Comparison of ENCODE assay signal across 30 cellular contexts in the genomic region with DNA sequence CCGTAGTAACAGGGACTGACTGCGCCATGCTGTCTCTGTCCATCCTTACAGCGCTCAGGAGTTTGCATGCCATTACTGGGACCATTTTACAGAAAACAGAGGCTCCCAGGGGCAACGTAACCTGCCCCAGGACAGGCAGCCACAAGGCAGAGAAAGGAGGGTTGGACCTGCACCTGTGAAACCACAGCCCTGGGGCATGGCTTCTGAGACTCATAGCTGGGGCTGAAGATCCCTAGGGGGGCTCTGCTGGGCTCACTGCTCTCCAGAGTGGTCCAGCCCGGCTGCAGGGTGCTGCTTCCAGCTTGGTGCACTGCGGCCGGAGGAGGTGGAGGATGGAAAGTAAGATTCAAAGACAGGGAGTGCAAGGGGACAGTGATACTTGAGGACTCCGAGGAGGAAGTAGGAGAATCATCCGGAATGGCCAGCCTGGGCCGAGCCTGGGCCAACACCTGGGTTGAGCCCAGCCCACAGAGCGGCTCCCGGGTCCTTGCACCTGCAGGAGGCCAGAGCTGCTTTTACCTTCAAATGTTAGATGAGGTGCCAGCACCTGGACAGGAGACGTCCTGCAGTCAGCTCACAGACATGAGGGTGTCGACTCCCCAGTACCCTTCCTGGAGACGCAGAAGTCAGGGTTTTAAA.
DNase-seq lines count a peak whose midpoint lies in the region; ATAC-seq, FAIRE-seq and TF ChIP-seq lines count a peak whose summit lies in the region.
"Had no signal": no experiment of that assay in that cellular context is flagged by ENCODE, and none has a peak within 500 bp of the region (broad histone marks: within the 10 kb centered on the region; RNA-seq: fewer than 3 reads in every experiment).

No MANE protein-coding gene starts in this region.

- H3K27me3 ChIP-seq in HepG2 (ENCODE audit: control insufficient read depth in 1 of 2, insufficient read depth in 2 of 2, low read length in 2 of 2) = peaks cover 1 to 51% of the 10 kb centered on the region in 2 experiments; a peak in 4 of 5 replicates
- H3K27me3 ChIP-seq in SK-N-SH (ENCODE audit: insufficient read depth) = no peaks in the 10 kb centered on the region
- H3K27me3 ChIP-seq: cardiac muscle cell had no signal

- no peak for TF ChIP-seq POLR2A in HepG2 (IDR thresholded peaks at IDR 0.05; ENCODE audit: insufficient read depth in 1 of 2, low read depth in 2 of 2, low read length in 2 of 2)

- H3K9me3 ChIP-seq in HepG2 (ENCODE audit: low read length) (no peaks in the 10 kb centered on the region), mucosa of descending colon (no peaks in the 10 kb centered on the region), SK-N-SH (no peaks in the 10 kb centered on the region)
- H3K9me3 ChIP-seq: tibial nerve had no signal

- H3F3A ChIP-seq in SK-N-SH (replicated peaks; ENCODE audit: insufficient read depth) = no peaks in the 10 kb centered on the region

- H3K9me2 ChIP-seq in SK-N-SH = no peaks in the 10 kb centered on the region

- peaks cover 75% of the 10 kb centered on the region for H3K4me1 Mint-ChIP-seq in WTC11
- H3K4me1 Mint-ChIP-seq: activated naive CD8-positive, alpha-beta T cell treated with anti-CD3 and anti-CD28 coated beads for 36 hours; CD4-positive, CD25-positive, alpha-beta regulatory T cell; stimulated activated effector memory CD8-positive, alpha-beta T cell treated with anti-CD3 and anti-CD28 coated beads, Interleukin-12 subunit alpha, Interleukin-12 subunit beta, amount 100 ng/mL, for 72 hours had no signal

- no peak overlapping the region for H3K4me3 Mint-ChIP-seq in WTC11
- H3K4me3 Mint-ChIP-seq: activated naive CD8-positive, alpha-beta T cell treated with anti-CD3 and anti-CD28 coated beads for 36 hours; CD4-positive, CD25-positive, alpha-beta regulatory T cell; effector memory CD8-positive, alpha-beta T cell; mesothelial cell of epicardium; naive B cell; stimulated activated effector memory CD8-positive, alpha-beta T cell treated with anti-CD3 and anti-CD28 coated beads, Interleukin-12 subunit alpha, Interleukin-12 subunit beta, amount 100 ng/mL, for 72 hours had no signal

- H3K36me3 Mint-ChIP-seq in WTC11 = no peaks in the 10 kb centered on the region
- H3K36me3 Mint-ChIP-seq: activated naive CD8-positive, alpha-beta T cell treated with anti-CD3 and anti-CD28 coated beads for 36 hours; CD4-positive, CD25-positive, alpha-beta regulatory T cell; mesothelial cell of epicardium; stimulated activated effector memory CD8-positive, alpha-beta T cell treated with anti-CD3 and anti-CD28 coated beads, Interleukin-12 subunit alpha, Interleukin-12 subunit beta, amount 100 ng/mL, for 72 hours had no signal

- intact Hi-C loops in HepG2 (cut with micrococcal nuclease; ENCODE audit: unreplicated experiment) = no loop called here
- intact Hi-C loops in mucosa of descending colon (cut with DNase I, micrococcal nuclease) = no loop called here

- TF ChIP-seq CTCF in WTC11 (IDR thresholded peaks at IDR 0.05) = no peak
- no peak for TF ChIP-seq CTCF in HepG2 (CRISPR knock-in tag; IDR thresholded peaks at IDR 0.05)
- no peak for TF ChIP-seq CTCF in mucosa of descending colon (IDR thresholded peaks at IDR 0.05)
- no peak for TF ChIP-seq CTCF in SK-N-SH (IDR thresholded peaks at IDR 0.05)

- H4K20me1 ChIP-seq in HepG2 (ENCODE audit: insufficient read depth, low read length) (no peaks in the 10 kb centered on the region), SK-N-SH (ENCODE audit: insufficient read depth) (no peaks in the 10 kb centered on the region)

- no peak for DNase-seq in HTR-8/SVneo (ENCODE audit: insufficient read length, low spot score)
- no peak for DNase-seq in WTC11 (ENCODE audit: low spot score)
- DNase-seq in HepG2 (ENCODE audit: low spot score) = no peak
- no peak for DNase-seq in NCI-H446 treated with DMSO at 0.1 percent for 48 hours (lab: John Stamatoyannopoulos, UW)
- no peak for DNase-seq in mucosa of descending colon
- no peak for DNase-seq in caudate nucleus (lab: John Stamatoyannopoulos, UW)
- DNase-seq in SK-N-SH = no peak
- DNase-seq: activated CD4-positive, alpha-beta T cell treated with anti-CD3 and anti-CD28 coated beads, Interleukin-2, amount 50 U/mL, for 1 hour; activated CD4-positive, CD25-positive, alpha-beta regulatory T cell; activated gamma-delta T cell; activated naive CD8-positive, alpha-beta T cell treated with anti-CD3 and anti-CD28 coated beads for 36 hours; activated T-cell treated with anti-CD3 and anti-CD28 coated beads, Interleukin-2, amount 50 U/mL, for 1 hour; anterior cingulate cortex; CD4-positive, CD25-positive, alpha-beta regulatory T cell; effector memory CD8-positive, alpha-beta T cell; naive B cell; NCI-H1092; NCI-H1694; NCI-H748 treated with DMSO at 0.1 percent for 48 hours; T-helper 1 cell had no signal

- H3K36me3 ChIP-seq in HepG2 (replicated peaks in 1 of 2; ENCODE audit: control insufficient read depth in 1 of 2, insufficient read depth in 2 of 2, low read length in 2 of 2) (no peaks in the 10 kb centered on the region), mucosa of descending colon (ENCODE audit: low read depth) (no peaks in the 10 kb centered on the region), SK-N-SH (replicated peaks in 1 of 2; ENCODE audit: control insufficient read depth in 1 of 2, insufficient read depth in 2 of 2, low read length in 1 of 2) (no peaks in the 10 kb centered on the region)
- H3K36me3 ChIP-seq: cardiac muscle cell, tibial nerve had no signal

- in situ Hi-C loops in HepG2 (cut with HindIII; ENCODE audit: extremely low pct_ligation_motif_present, low pct_unique_long_range_greater_than_20kb) = no loop called here

- H2AFZ ChIP-seq in HepG2 (ENCODE audit: low read length) = no peak overlapping the region
- no peak overlapping the region for H2AFZ ChIP-seq in SK-N-SH (ENCODE audit: low read depth)

- H3K27me3 Mint-ChIP-seq in WTC11 (ENCODE audit: low read depth) = peaks cover 3% of the 10 kb centered on the region; the same call in 1 of the 2 replicates

- peak overlapping the region; percentile 96 for H3K27ac Mint-ChIP-seq in WTC11
- H3K27ac Mint-ChIP-seq: activated naive CD8-positive, alpha-beta T cell treated with anti-CD3 and anti-CD28 coated beads for 36 hours; effector memory CD8-positive, alpha-beta T cell; mesothelial cell of epicardium; naive B cell; stimulated activated effector memory CD8-positive, alpha-beta T cell treated with anti-CD3 and anti-CD28 coated beads, Interleukin-12 subunit alpha, Interleukin-12 subunit beta, amount 100 ng/mL, for 72 hours had no signal

- H3K4me3 ChIP-seq in HepG2 (replicated peaks in 1 of 3; ENCODE audit: insufficient read depth in 1 of 3, low read depth in 2 of 3, low read length in 3 of 3) (no peak overlapping the region), mucosa of descending colon (no peak overlapping the region), SK-N-SH (ENCODE audit: low read depth in 2 of 2, low read length in 1 of 2) (no peak overlapping the region)
- H3K4me3 ChIP-seq: cardiac muscle cell, coronary artery, K562, tibial nerve had no signal

- H3K4me1 ChIP-seq in HepG2 (ENCODE audit: insufficient read depth, low read length) (no peaks in the 10 kb centered on the region), mucosa of descending colon (ENCODE audit: low read depth) (no peaks in the 10 kb centered on the region), SK-N-SH (ENCODE audit: control insufficient read depth in 1 of 2, insufficient read depth in 2 of 2, low read depth in 1 of 2, low read length in 1 of 2) (peaks cover 0 to 7% of the 10 kb centered on the region in 2 experiments; a peak in 2 of 4 replicates)

- CTCF ChIA-PET in WTC11 (lab: Charles Lee) (interaction anchor here (1.5 to 2.2 kb wide), 3 partner anchors 17 to 174 kb away, joined by 3 to 7 read pairs (median 4); no protein-coding TSS in a partner anchor), HepG2 (lab: Yijun Ruan, JAX; ENCODE audit: low intra/inter-chr PET ratio, low total read pairs) (no interaction called here), SK-N-SH (lab: Yijun Ruan, JAX) (no interaction called here)

- no peak for TF ChIP-seq EP300 in HepG2 (IDR thresholded peaks at IDR 0.05; ENCODE audit: low read depth in 2 of 2, low read length in 2 of 2)
- no peak for TF ChIP-seq EP300 in HepG2 (CRISPR knock-in tag; IDR thresholded peaks at IDR 0.05; ENCODE audit: borderline replicate concordance)
- TF ChIP-seq EP300 in SK-N-SH (IDR thresholded peaks at IDR 0.05; ENCODE audit: borderline replicate concordance in 1 of 2, low read depth in 1 of 2, low read length in 1 of 2) = no peak

- WGBS in HepG2 (ENCODE audit: low lambda C conversion rate) = 9% methylated on average over 15 of the region's 15 CpGs
- WGBS in SK-N-SH (ENCODE audit: low lambda C conversion rate) = 67% methylated on average over 14 of the region's 15 CpGs

- H3K27ac ChIP-seq in HepG2 (ENCODE audit: extremely low read length, insufficient read depth, low read length) = no peak overlapping the region
- no peak overlapping the region for H3K27ac ChIP-seq in caudate nucleus (ENCODE audit: low read depth, low read length)
- H3K27ac ChIP-seq in SK-N-SH (ENCODE audit: low read depth in 2 of 2, low read length in 1 of 2) = no peak overlapping the region
- H3K27ac ChIP-seq: cardiac muscle cell, coronary artery, tibial nerve had no signal

- H3K4me2 ChIP-seq in HepG2 (ENCODE audit: low read depth, low read length) (no peak overlapping the region), SK-N-SH (no peak overlapping the region)

- FAIRE-seq in HTR-8/SVneo (lab: Jason Lieb, UNC) (peak; percentile 4), HepG2 (lab: Jason Lieb, UNC) (no peak)
- FAIRE-seq: D721Med, GM18507, K562, kidney had no signal

- no TSS peak for BruUV-seq in HepG2 (replicated peaks; lab: Mats Ljungman, UMichigan)

- ATAC-seq in WTC11 (no peak), HepG2 (no peak), mucosa of descending colon (no peak)
- ATAC-seq: effector memory CD8-positive, alpha-beta T cell; HCT116; K562; stimulated activated effector memory CD8-positive, alpha-beta T cell treated with anti-CD3 and anti-CD28 coated beads, Interleukin-12 subunit alpha, Interleukin-12 subunit beta, amount 100 ng/mL, for 72 hours had no signal

- peaks cover 5% of the 10 kb centered on the region for H3K9me3 Mint-ChIP-seq in WTC11
- H3K9me3 Mint-ChIP-seq: activated naive CD8-positive, alpha-beta T cell treated with anti-CD3 and anti-CD28 coated beads for 36 hours; mesothelial cell of epicardium; stimulated activated effector memory CD8-positive, alpha-beta T cell treated with anti-CD3 and anti-CD28 coated beads, Interleukin-12 subunit alpha, Interleukin-12 subunit beta, amount 100 ng/mL, for 72 hours had no signal

- H3K79me2 ChIP-seq in HepG2 (ENCODE audit: insufficient read depth, low read length) (no peaks in the 10 kb centered on the region), SK-N-SH (ENCODE audit: insufficient read depth) (no peaks in the 10 kb centered on the region)

- no peak overlapping the region for H3K9ac ChIP-seq in HepG2 (ENCODE audit: insufficient read depth, low read depth, low read length)
- H3K9ac ChIP-seq in SK-N-SH = no peak overlapping the region

- no peak for TF ChIP-seq RAD21 in HepG2 (CRISPR knock-in tag; IDR thresholded peaks at IDR 0.05)
- no peak for TF ChIP-seq RAD21 in SK-N-SH (IDR thresholded peaks at IDR 0.05; ENCODE audit: low read length)

- POLR2A ChIA-PET in WTC11 (lab: Charles Lee) = no interaction called here
- POLR2A ChIA-PET in HepG2 (lab: Yijun Ruan, JAX) = no interaction called here
- POLR2A ChIA-PET in SK-N-SH (lab: Yijun Ruan, JAX) = no interaction called here

TF ChIP-seq in SK-N-SH, 30 proteins besides CTCF, POLR2A, EP300 and RAD21 (continues in another document):
- TF ChIP-seq ELF1 (IDR thresholded peaks at IDR 0.05) = no peak
